ENCODE assay signal across 19 cellular contexts in genomic region chr9:124781967-124782660, GRCh38. TPM values are rescaled to one million over a fixed set of nuclear protein-coding genes. Genes with fewer than 3 reads are reported as not detected.
DNase-seq lines count a peak whose midpoint lies in the region; ATAC-seq, FAIRE-seq and TF ChIP-seq lines count a peak whose summit lies in the region.
"Had no signal": no experiment of that assay in that cellular context is flagged by ENCODE, and none has a peak within 500 bp of the region (broad histone marks: within the 10 kb centered on the region; RNA-seq: fewer than 3 reads in every experiment).

No MANE protein-coding gene starts in this region.

- H3K4me3 ChIP-seq in OCI-LY3 (ENCODE audit: low read length) (no peak overlapping the region), HepG2 (replicated peaks in 1 of 3; ENCODE audit: insufficient read depth in 1 of 3, low read depth in 2 of 3, low read length in 3 of 3) (no peak overlapping the region), spleen (no peak overlapping the region), testis (no peak overlapping the region), mucosa of descending colon (no peak overlapping the region)
- H3K4me3 ChIP-seq: dorsolateral prefrontal cortex had no signal

- H3K4me1 ChIP-seq in OCI-LY3 (ENCODE audit: low read length) (peaks cover 15% of the 10 kb centered on the region), HepG2 (ENCODE audit: insufficient read depth, low read length) (peaks cover 38% of the 10 kb centered on the region), spleen (peaks cover 3 to 77% (median 49%) of the 10 kb centered on the region in 6 donors), testis (no peaks in the 10 kb centered on the region), mucosa of descending colon (ENCODE audit: low read depth) (no peaks in the 10 kb centered on the region)

- POLR2A ChIA-PET in GM10248 (lab: Yijun Ruan, JAX): no interaction called here
- POLR2A ChIA-PET in HepG2 (lab: Yijun Ruan, JAX): no interaction called here

- no peaks in the 10 kb centered on the region for H3K79me2 ChIP-seq in OCI-LY3 (ENCODE audit: low read length)
- no peaks in the 10 kb centered on the region for H3K79me2 ChIP-seq in HepG2 (ENCODE audit: insufficient read depth, low read length)

- H3K9ac ChIP-seq in OCI-LY3 (ENCODE audit: low read length) (no peak overlapping the region), HepG2 (ENCODE audit: insufficient read depth, low read depth, low read length) (no peak overlapping the region)

- CTCF ChIA-PET in GM10248 (lab: Yijun Ruan, JAX): interaction anchor here (1.2 to 3.1 kb wide), 4 partner anchors 10 to 71 kb away, joined by 3 to 13 read pairs (median 6); partner anchors contain the start of genes NR6A1 and WDR38
- CTCF ChIA-PET in HepG2 (lab: Yijun Ruan, JAX; ENCODE audit: low intra/inter-chr PET ratio, low total read pairs): interaction anchor here (1.1 kb wide), 1 partner anchor 58 kb away, joined by 4 read pairs; no protein-coding TSS in a partner anchor

- H3K27ac ChIP-seq in OCI-LY3 (ENCODE audit: low read length) (no peak overlapping the region), HepG2 (ENCODE audit: extremely low read length, insufficient read depth, low read length) (no peak overlapping the region), spleen (peak overlapping the region in 7 of 8 donors; percentile 27 to 88 (median 64)), testis (no peak overlapping the region)

- TF ChIP-seq EP300 in HepG2 (IDR thresholded peaks at IDR 0.05; ENCODE audit: low read depth in 2 of 2, low read length in 2 of 2): no peak
- no peak for TF ChIP-seq EP300 in HepG2 (CRISPR knock-in tag; IDR thresholded peaks at IDR 0.05; ENCODE audit: borderline replicate concordance)

- H3K4me2 ChIP-seq in OCI-LY3 (ENCODE audit: low read length): peak overlapping the region; percentile 20; the same call in 1 of the 2 replicates
- H3K4me2 ChIP-seq in HepG2 (ENCODE audit: low read depth, low read length): no peak overlapping the region

- no peak for TF ChIP-seq CTCF in GM10248 (IDR thresholded peaks at IDR 0.05; ENCODE audit: control extremely low read depth, extremely low read depth, low read depth, missing control alignments)
- TF ChIP-seq CTCF in OCI-LY3 (IDR thresholded peaks at IDR 0.05; ENCODE audit: low read depth, low read length): no peak
- no peak for TF ChIP-seq CTCF in HepG2 (CRISPR knock-in tag; IDR thresholded peaks at IDR 0.05)
- TF ChIP-seq CTCF in spleen (IDR thresholded peaks at IDR 0.05 in 8 of 11, conservative IDR thresholded peaks at IDR 0.05 in 3 of 11): no peak
- no peak for TF ChIP-seq CTCF in testis (IDR thresholded peaks at IDR 0.05)
- TF ChIP-seq CTCF in mucosa of descending colon (IDR thresholded peaks at IDR 0.05): no peak

- ATAC-seq in HepG2 (no peak), HG03378 (IDR thresholded peaks at IDR 0.05; ENCODE audit: unreplicated experiment) (no peak), mucosa of descending colon (no peak)
- ATAC-seq: activated T-cell treated with anti-CD3 and anti-CD28 coated beads, Interleukin-2, amount 50 U/mL, for 72 hours; esophagus mucosa; stimulated activated naive B cell treated with anti-CD40 and anti-IgM and Interleukin-4, amounts not matched to agents 10 μg/mL and 1 μg/mL and 100 μg/mL, for 72 hours had no signal

- no peaks in the 10 kb centered on the region for H3K27me3 ChIP-seq in OCI-LY3 (ENCODE audit: low read depth, low read length)
- peaks cover 0 to 5% of the 10 kb centered on the region in 2 experiments; a peak in 3 of 5 replicates for H3K27me3 ChIP-seq in HepG2 (ENCODE audit: control insufficient read depth in 1 of 2, insufficient read depth in 2 of 2, low read length in 2 of 2)
- H3K27me3 ChIP-seq in spleen (replicated peaks in 1 of 7): peaks cover 0 to 8% (median 5%) of the 10 kb centered on the region in 7 donors
- no peaks in the 10 kb centered on the region for H3K27me3 ChIP-seq in testis

- DNase-seq in GM10248 (ENCODE audit: extremely low spot score) (peak; percentile 6), HepG2 (ENCODE audit: low spot score) (no peak), spleen (no peak), H4 (ENCODE audit: low spot score) (no peak), testis (no peak), mucosa of descending colon (no peak)
- DNase-seq: activated CD4-positive, alpha-beta T cell treated with anti-CD3 and anti-CD28 coated beads for 48 hours; activated naive CD8-positive, alpha-beta T cell treated with anti-CD3 and anti-CD28 coated beads for 36 hours; activated T-cell treated with anti-CD3 and anti-CD28 coated beads, Interleukin-2, amount 50 U/mL, for 72 hours; COR-L47; NCI-H2081 treated with DMSO at 0.1 percent for 48 hours; NCI-H524; nephron progenitor cell; stimulated activated naive B cell treated with anti-CD40 and anti-IgM and Interleukin-4, amounts not matched to agents 10 μg/mL and 1 μg/mL and 100 μg/mL, for 72 hours; T1000 had no signal

- 59% methylated on average over 2 of the region's 3 CpGs for WGBS in HepG2 (ENCODE audit: low lambda C conversion rate)
- WGBS in spleen, 5 donors: 37 to 88% (median 78%) methylated on average over 3 of the region's 3 CpGs
- WGBS in testis, 2 donors: 84 to 95% methylated on average over 3 of the region's 3 CpGs

- no peaks in the 10 kb centered on the region for H4K20me1 ChIP-seq in OCI-LY3 (ENCODE audit: insufficient read depth, low read length)
- H4K20me1 ChIP-seq in HepG2 (ENCODE audit: insufficient read depth, low read length): no peaks in the 10 kb centered on the region

- H3K36me3 ChIP-seq in OCI-LY3 (replicated peaks; ENCODE audit: low read depth, low read length): no peaks in the 10 kb centered on the region
- H3K36me3 ChIP-seq in HepG2 (replicated peaks in 1 of 2; ENCODE audit: control insufficient read depth in 1 of 2, insufficient read depth in 2 of 2, low read length in 2 of 2): no peaks in the 10 kb centered on the region
- H3K36me3 ChIP-seq in spleen: peaks cover 0 to 4% (median 0%) of the 10 kb centered on the region in 6 donors
- no peaks in the 10 kb centered on the region for H3K36me3 ChIP-seq in testis (ENCODE audit: low read depth, missing control alignments)
- no peaks in the 10 kb centered on the region for H3K36me3 ChIP-seq in mucosa of descending colon (ENCODE audit: low read depth)

- TF ChIP-seq POLR2A in HepG2 (IDR thresholded peaks at IDR 0.05; ENCODE audit: insufficient read depth in 1 of 2, low read depth in 2 of 2, low read length in 2 of 2): no peak
- TF ChIP-seq POLR2A in spleen (IDR thresholded peaks at IDR 0.05): no peak
- TF ChIP-seq POLR2A in testis (IDR thresholded peaks at IDR 0.05): no peak

- FAIRE-seq in HepG2 (lab: Jason Lieb, UNC): no peak

- intact Hi-C loops in HepG2 (cut with micrococcal nuclease; ENCODE audit: unreplicated experiment) (no loop called here), spleen (cut with DNase I; ENCODE audit: low total_unique reads) (no loop called here), testis (cut with DNase I; ENCODE audit: low total_unique reads) (no loop called here), mucosa of descending colon (cut with DNase I, micrococcal nuclease) (no loop called here)

- in situ Hi-C loops in HepG2 (cut with HindIII; ENCODE audit: extremely low pct_ligation_motif_present, low pct_unique_long_range_greater_than_20kb): no loop called here

- BruUV-seq in HepG2 (replicated peaks; lab: Mats Ljungman, UMichigan): no TSS peak

- H3K9me3 ChIP-seq in OCI-LY3 (ENCODE audit: insufficient read depth, low read length) (no peaks in the 10 kb centered on the region), HepG2 (ENCODE audit: low read length) (no peaks in the 10 kb centered on the region), spleen (no peaks in the 10 kb centered on the region), testis (no peaks in the 10 kb centered on the region), mucosa of descending colon (no peaks in the 10 kb centered on the region)

- TF ChIP-seq RAD21 in HepG2 (CRISPR knock-in tag; IDR thresholded peaks at IDR 0.05): no peak

- H2AFZ ChIP-seq in OCI-LY3 (ENCODE audit: low read depth, low read length): no peak overlapping the region
- no peak overlapping the region for H2AFZ ChIP-seq in HepG2 (ENCODE audit: low read length)

RNA-seq across cellular contexts. Expression of gene OLFML2A, which starts 5.2 kb away (rescaled TPM):
- total RNA-seq in HepG2 (2016; rRNA removed; fragmentation: Illumina TruSeq; extraction: Trizol) (0.02 TPM in 1 of 2 replicates, not detected in the other), spleen (100 to 1,000 TPM in 6 of 7 donors, 10 to 100 TPM in 1; 44.0 to 187 (median 139) TPM), testis (1 to 10 TPM; 2.6 to 5.2 TPM), mucosa of descending colon (10 to 100 TPM in 1 of 3 donors, 1 to 10 TPM in 2; 2.8 to 48.3 (median 4.7) TPM)
- total RNA-seq in HepG2 (2016; cell fraction: cytosol; rRNA removed; fragmentation: Illumina TruSeq; extraction: Trizol; ENCODE audit: low read depth): under 0.01 and 0.09 TPM in 2 replicates
- total RNA-seq in HepG2 (2016; cell fraction: insoluble cytoplasmic fraction; rRNA removed; fragmentation: Illumina TruSeq; extraction: Trizol): 0.02 TPM in 1 of 2 replicates, not detected in the other
- 0.03 TPM in 2 replicates for total RNA-seq in HepG2 (2016; cell fraction: membrane; rRNA removed; fragmentation: Illumina TruSeq; extraction: Trizol)
- 0.06 and 0.09 TPM in 2 replicates for total RNA-seq in HepG2 (2016; cell fraction: nucleus; rRNA removed; fragmentation: Illumina TruSeq; extraction: Trizol)
- polyA plus RNA-seq in HepG2 (2011; rRNA removed) (0.01 and 0.04 TPM in 2 replicates), spleen (10 to 100 TPM in 1 of 3 donors, 1 to 10 TPM in 2; 3.0 to 12.5 (median 3.2) TPM), testis (ENCODE audit: insufficient read depth, low read depth, low replicate concordance) (4.0 TPM)
- polyA plus RNA-seq in HepG2 (2011; cell fraction: cytosol; rRNA removed): 0.03 and 0.04 TPM in 2 replicates
- 0.02 and 0.05 TPM in 2 replicates for polyA plus RNA-seq in HepG2 (2011; cell fraction: nucleus; rRNA removed)
- polyA plus RNA-seq in HepG2 (2012): 0.01 TPM in 1 of 2 replicates, not detected in the other
- polyA plus RNA-seq in HepG2 (2016; cell fraction: cytosol; fragmentation: Illumina TruSeq; extraction: Trizol; ENCODE audit: low read depth): not detected in 2 replicates
- 0.03 TPM in 1 of 2 replicates, not detected in the other for polyA plus RNA-seq in HepG2 (2016; cell fraction: insoluble cytoplasmic fraction; fragmentation: Illumina TruSeq; extraction: Trizol; ENCODE audit: low read depth)
- not detected in 2 replicates for polyA plus RNA-seq in HepG2 (2016; cell fraction: membrane; fragmentation: Illumina TruSeq; extraction: Trizol; ENCODE audit: low read depth)
- polyA plus RNA-seq in HepG2 (2016; cell fraction: nucleus; fragmentation: Illumina TruSeq; extraction: Trizol; ENCODE audit: insufficient read depth, low read depth): 0.07 TPM in 1 of 2 replicates, not detected in the other
- polyA minus RNA-seq in HepG2 (2011; rRNA and poly(A)+ RNA removed; ENCODE audit: low replicate concordance): 0.08 and 2.8 TPM in 2 replicates
- 0.09 and 0.30 TPM in 2 replicates for polyA minus RNA-seq in HepG2 (2011; cell fraction: cytosol; rRNA and poly(A)+ RNA removed)
- 0.12 and 0.26 TPM in 2 replicates for polyA minus RNA-seq in HepG2 (2011; cell fraction: nucleus; rRNA and poly(A)+ RNA removed)
- total RNA-seq in H4 (2014; rRNA removed; shearing (Covaris generic)): 2.8 and 5.5 TPM in 2 replicates
- total RNA-seq: activated naive CD8-positive, alpha-beta T cell treated with anti-CD3 and anti-CD28 coated beads for 36 hours; activated T-cell treated with anti-CD3 and anti-CD28 coated beads, Interleukin-2, amount 50 U/mL, for 72 hours had no signal

RNA-seq across cellular contexts. Expression of gene NR6A1, which starts 11.0 kb away (rescaled TPM):
- 31.5 and 50.9 TPM in 2 replicates for total RNA-seq in HepG2 (2016; rRNA removed; fragmentation: Illumina TruSeq; extraction: Trizol)
- total RNA-seq in HepG2 (2016; cell fraction: cytosol; rRNA removed; fragmentation: Illumina TruSeq; extraction: Trizol; ENCODE audit: low read depth): 10.7 and 12.1 TPM in 2 replicates
- 28.3 and 52.2 TPM in 2 replicates for total RNA-seq in HepG2 (2016; cell fraction: insoluble cytoplasmic fraction; rRNA removed; fragmentation: Illumina TruSeq; extraction: Trizol)
- 36.7 and 36.8 TPM in 2 replicates for total RNA-seq in HepG2 (2016; cell fraction: membrane; rRNA removed; fragmentation: Illumina TruSeq; extraction: Trizol)
- total RNA-seq in HepG2 (2016; cell fraction: nucleus; rRNA removed; fragmentation: Illumina TruSeq; extraction: Trizol): 24.3 and 28.3 TPM in 2 replicates
- polyA plus RNA-seq in HepG2 (2011; rRNA removed): 19.7 and 28.1 TPM in 2 replicates
- 15.0 and 17.4 TPM in 2 replicates for polyA plus RNA-seq in HepG2 (2011; cell fraction: cytosol; rRNA removed)
- polyA plus RNA-seq in HepG2 (2011; cell fraction: nucleus; rRNA removed): 18.1 and 19.3 TPM in 2 replicates
- polyA plus RNA-seq in HepG2 (2012): 12.1 and 12.8 TPM in 2 replicates
- polyA plus RNA-seq in HepG2 (2016; cell fraction: cytosol; fragmentation: Illumina TruSeq; extraction: Trizol; ENCODE audit: low read depth): 4.2 and 4.9 TPM in 2 replicates
- polyA plus RNA-seq in HepG2 (2016; cell fraction: insoluble cytoplasmic fraction; fragmentation: Illumina TruSeq; extraction: Trizol; ENCODE audit: low read depth): 20.4 and 24.5 TPM in 2 replicates
- polyA plus RNA-seq in HepG2 (2016; cell fraction: membrane; fragmentation: Illumina TruSeq; extraction: Trizol; ENCODE audit: low read depth): 8.8 and 10.3 TPM in 2 replicates
- polyA plus RNA-seq in HepG2 (2016; cell fraction: nucleus; fragmentation: Illumina TruSeq; extraction: Trizol; ENCODE audit: insufficient read depth, low read depth): 21.9 and 25.3 TPM in 2 replicates
- polyA minus RNA-seq in HepG2 (2011; rRNA and poly(A)+ RNA removed; ENCODE audit: low replicate concordance): 13.7 and 123 TPM in 2 replicates
- 35.0 and 40.7 TPM in 2 replicates for polyA minus RNA-seq in HepG2 (2011; cell fraction: cytosol; rRNA and poly(A)+ RNA removed)
- polyA minus RNA-seq in HepG2 (2011; cell fraction: nucleus; rRNA and poly(A)+ RNA removed): 26.1 and 27.2 TPM in 2 replicates
- total RNA-seq in spleen: 1 to 10 TPM; 1.7 to 3.7 (median 2.5) TPM
- under 1 TPM; 0.14 to 0.35 (median 0.24) TPM for polyA plus RNA-seq in spleen
- total RNA-seq in H4 (2014; rRNA removed; shearing (Covaris generic)): 1.2 and 3.7 TPM in 2 replicates
- total RNA-seq in testis: 100 to 1,000 TPM in 1 of 2 donors, 10 to 100 TPM in 1; 92.1 to 100 TPM
- polyA plus RNA-seq in testis (ENCODE audit: insufficient read depth, low read depth, low replicate concordance): 54.6 TPM
- total RNA-seq in mucosa of descending colon: 1 to 10 TPM; 5.6 to 8.4 (median 7.0) TPM

Comparison
In these comparisons a context has a peak if more than half of its experiments do, and no peak if none do; other contexts are left out.
1. H3K27ac ChIP-seq: peak in spleen (7 of 8); none in OCI-LY3 (single experiment), HepG2 (single experiment) and testis (0 of 2).